Comparison of ENCODE assay signal across 1 cellular context in the genomic region with DNA sequence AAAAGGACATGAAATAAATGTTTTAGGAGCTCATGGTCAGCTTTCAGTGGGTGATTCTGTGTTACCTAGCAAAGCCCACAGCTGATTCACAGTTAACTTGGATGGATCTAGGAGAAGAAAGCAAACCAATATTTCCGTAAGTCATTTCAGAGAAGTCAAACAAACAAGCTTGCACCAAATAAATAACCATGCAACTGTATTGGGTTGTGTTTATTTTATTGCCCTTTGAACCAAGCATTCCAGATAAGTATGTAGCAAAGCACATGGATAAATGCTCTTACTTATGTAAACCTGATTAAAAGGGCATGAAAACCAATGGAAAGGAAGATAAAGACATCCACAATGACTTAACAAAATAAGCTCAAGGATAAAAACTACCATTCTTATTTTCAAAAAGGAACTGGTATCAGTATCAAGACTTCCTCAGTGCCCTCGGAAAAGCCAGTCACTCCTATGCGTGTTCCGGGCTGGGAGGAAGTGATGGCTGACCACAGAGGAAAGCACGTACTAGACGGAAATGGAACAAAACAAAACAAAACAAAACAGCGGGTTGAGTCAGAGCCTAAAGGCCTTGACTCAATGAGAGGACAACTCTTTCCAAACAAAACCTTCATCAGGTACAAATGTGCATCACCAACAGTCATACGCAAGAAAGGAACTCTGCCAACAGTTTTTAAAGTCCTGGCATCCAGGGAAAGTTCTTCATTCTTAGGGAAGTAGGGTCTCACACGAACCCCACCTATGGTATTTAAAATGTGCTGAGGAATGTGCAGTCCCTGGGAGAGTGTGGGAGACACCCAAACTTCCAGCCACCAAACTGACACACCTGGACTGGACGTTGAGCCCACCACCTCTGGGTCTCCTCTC.
A peak's percentile ranks its signal among the peaks of the same experiment; 100 is the strongest.
TF ChIP-seq lines count a peak whose summit lies in the region.

No MANE protein-coding gene starts in this region.

TF ChIP-seq in K562, 482 proteins besides CTCF, POLR2A, EP300 and RAD21 (continued from another document and continues in another):
- TF ChIP-seq, protein P1, sequence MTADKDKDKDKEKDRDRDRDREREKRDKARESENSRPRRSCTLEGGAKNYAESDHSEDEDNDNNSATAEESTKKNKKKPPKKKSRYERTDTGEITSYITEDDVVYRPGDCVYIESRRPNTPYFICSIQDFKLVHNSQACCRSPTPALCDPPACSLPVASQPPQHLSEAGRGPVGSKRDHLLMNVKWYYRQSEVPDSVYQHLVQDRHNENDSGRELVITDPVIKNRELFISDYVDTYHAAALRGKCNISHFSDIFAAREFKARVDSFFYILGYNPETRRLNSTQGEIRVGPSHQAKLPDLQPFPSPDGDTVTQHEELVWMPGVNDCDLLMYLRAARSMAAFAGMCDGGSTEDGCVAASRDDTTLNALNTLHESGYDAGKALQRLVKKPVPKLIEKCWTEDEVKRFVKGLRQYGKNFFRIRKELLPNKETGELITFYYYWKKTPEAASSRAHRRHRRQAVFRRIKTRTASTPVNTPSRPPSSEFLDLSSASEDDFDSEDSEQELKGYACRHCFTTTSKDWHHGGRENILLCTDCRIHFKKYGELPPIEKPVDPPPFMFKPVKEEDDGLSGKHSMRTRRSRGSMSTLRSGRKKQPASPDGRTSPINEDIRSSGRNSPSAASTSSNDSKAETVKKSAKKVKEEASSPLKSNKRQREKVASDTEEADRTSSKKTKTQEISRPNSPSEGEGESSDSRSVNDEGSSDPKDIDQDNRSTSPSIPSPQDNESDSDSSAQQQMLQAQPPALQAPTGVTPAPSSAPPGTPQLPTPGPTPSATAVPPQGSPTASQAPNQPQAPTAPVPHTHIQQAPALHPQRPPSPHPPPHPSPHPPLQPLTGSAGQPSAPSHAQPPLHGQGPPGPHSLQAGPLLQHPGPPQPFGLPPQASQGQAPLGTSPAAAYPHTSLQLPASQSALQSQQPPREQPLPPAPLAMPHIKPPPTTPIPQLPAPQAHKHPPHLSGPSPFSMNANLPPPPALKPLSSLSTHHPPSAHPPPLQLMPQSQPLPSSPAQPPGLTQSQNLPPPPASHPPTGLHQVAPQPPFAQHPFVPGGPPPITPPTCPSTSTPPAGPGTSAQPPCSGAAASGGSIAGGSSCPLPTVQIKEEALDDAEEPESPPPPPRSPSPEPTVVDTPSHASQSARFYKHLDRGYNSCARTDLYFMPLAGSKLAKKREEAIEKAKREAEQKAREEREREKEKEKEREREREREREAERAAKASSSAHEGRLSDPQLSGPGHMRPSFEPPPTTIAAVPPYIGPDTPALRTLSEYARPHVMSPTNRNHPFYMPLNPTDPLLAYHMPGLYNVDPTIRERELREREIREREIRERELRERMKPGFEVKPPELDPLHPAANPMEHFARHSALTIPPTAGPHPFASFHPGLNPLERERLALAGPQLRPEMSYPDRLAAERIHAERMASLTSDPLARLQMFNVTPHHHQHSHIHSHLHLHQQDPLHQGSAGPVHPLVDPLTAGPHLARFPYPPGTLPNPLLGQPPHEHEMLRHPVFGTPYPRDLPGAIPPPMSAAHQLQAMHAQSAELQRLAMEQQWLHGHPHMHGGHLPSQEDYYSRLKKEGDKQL (CRISPR knock-in tag; IDR thresholded peaks at IDR 0.05; ENCODE audit: borderline replicate concordance), result no peak
- TF ChIP-seq ELF1 (tag; IDR thresholded peaks at IDR 0.05) (peak; percentile 53; the same call in 1 of the 2 replicates), DACH1 (IDR thresholded peaks at IDR 0.05; ENCODE audit: partially characterized antibody) (no peak), RBM34 (IDR thresholded peaks at IDR 0.05; ENCODE audit: borderline replicate concordance, insufficient read depth, low read length) (no peak), ZC3H4 (CRISPR knock-in tag; IDR thresholded peaks at IDR 0.05; ENCODE audit: borderline replicate concordance) (no peak), SPI1 (IDR thresholded peaks at IDR 0.05; ENCODE audit: borderline replicate concordance, low read depth, low read length) (peak; percentile 95), PTBP1 (IDR thresholded peaks at IDR 0.05; ENCODE audit: low read depth, low read length) (no peak), HIVEP1 (CRISPR knock-in tag; IDR thresholded peaks at IDR 0.05) (no peak), DPF2 (IDR thresholded peaks at IDR 0.05) (peak; percentile 71), NCOA2 (IDR thresholded peaks at IDR 0.05; ENCODE audit: partially characterized antibody in 2 of 2) (no peak), JUND (IDR thresholded peaks at IDR 0.05; ENCODE audit: borderline replicate concordance, low read depth, low read length) (no peak), JUND (tag; IDR thresholded peaks at IDR 0.05; ENCODE audit: borderline replicate concordance, low read depth, low read length) (peak; percentile 45; the same call in 2 of the 3 replicates), ZNF395 (CRISPR knock-in tag; IDR thresholded peaks at IDR 0.05) (peak; percentile 55; the same call in 1 of the 2 replicates), ZNF76 (CRISPR knock-in tag; IDR thresholded peaks at IDR 0.05; ENCODE audit: borderline replicate concordance) (no peak), SIN3A (IDR thresholded peaks at IDR 0.05; ENCODE audit: borderline replicate concordance in 2 of 2, control insufficient read depth in 1 of 2, low read depth in 2 of 2, low read length in 2 of 2) (no peak), NCOR1 (IDR thresholded peaks at IDR 0.05) (0 out of 2 replicates have a peak, but pooled peaks have one; percentile 10), ZNF408 (CRISPR knock-in tag; IDR thresholded peaks at IDR 0.05; ENCODE audit: low read depth) (no peak), MNT (conservative IDR thresholded peaks at IDR 0.05) (peak in 1 of 2 experiments; percentile 27; a peak in 1 of 4 replicates), SMAD2 (IDR thresholded peaks at IDR 0.05; ENCODE audit: low read depth, low read length) (no peak), CTBP1 (IDR thresholded peaks at IDR 0.05; ENCODE audit: borderline replicate concordance) (0 out of 2 replicates have a peak, but pooled peaks have one; percentile 26), SREBF2 (CRISPR knock-in tag; IDR thresholded peaks at IDR 0.05) (no peak), SAP30 (IDR thresholded peaks at IDR 0.05; ENCODE audit: borderline replicate concordance, insufficient read depth, low read depth, low read length, poor library complexity, severe bottlenecking) (no peak), SIX5 (IDR thresholded peaks at IDR 0.05; ENCODE audit: borderline replicate concordance in 1 of 2, insufficient read depth in 1 of 2, low read depth in 1 of 2, low read length in 2 of 2) (no peak), ZFP91 (CRISPR knock-in tag; IDR thresholded peaks at IDR 0.05) (no peak), CBFB (CRISPR knock-in tag; IDR thresholded peaks at IDR 0.05) (no peak), NFE2 (IDR thresholded peaks at IDR 0.05; ENCODE audit: low read depth) (peak; percentile 68), ZZZ3 (IDR thresholded peaks at IDR 0.05) (no peak), CHD1 (IDR thresholded peaks at IDR 0.05; ENCODE audit: low read length) (no peak), ZNF668 (CRISPR knock-in tag; IDR thresholded peaks at IDR 0.05) (no peak), MTA1 (IDR thresholded peaks at IDR 0.05; ENCODE audit: borderline replicate concordance) (no peak), EGR1 (conservative IDR thresholded peaks at IDR 0.05) (no peak), ZNF146 (CRISPR knock-in tag; IDR thresholded peaks at IDR 0.05; ENCODE audit: unreplicated experiment) (no peak), ZKSCAN8 (CRISPR knock-in tag; IDR thresholded peaks at IDR 0.05) (peak; percentile 82), NONO (IDR thresholded peaks at IDR 0.05; ENCODE audit: low read depth in 2 of 2, low read length in 1 of 2) (no peak), MAZ (CRISPR knock-in tag; conservative IDR thresholded peaks at IDR 0.05 in 1 of 2, IDR thresholded peaks at IDR 0.05 in 1 of 2) (no peak), NEUROD1 (IDR thresholded peaks at IDR 0.05; ENCODE audit: borderline replicate concordance, low read depth, low read length, partially characterized antibody) (peak; percentile 30), TOE1 (IDR thresholded peaks at IDR 0.05; ENCODE audit: borderline replicate concordance) (no peak), TOE1 (CRISPR knock-in tag; IDR thresholded peaks at IDR 0.05; ENCODE audit: borderline replicate concordance, low read depth) (no peak), HCFC1 (IDR thresholded peaks at IDR 0.05; ENCODE audit: low read depth, low read length) (0 out of 2 replicates have a peak, but pooled peaks have one; percentile 10), MAFF (IDR thresholded peaks at IDR 0.05; ENCODE audit: low read length) (peak; percentile 69; the same call in 1 of the 2 replicates), GABPB2 (CRISPR knock-in tag; conservative IDR thresholded peaks at IDR 0.05) (no peak), MEIS2 (IDR thresholded peaks at IDR 0.05; ENCODE audit: partially characterized antibody) (no peak), RBM25 (IDR thresholded peaks at IDR 0.05; ENCODE audit: low read depth, low read length, severe bottlenecking) (no peak), NR2C2 (CRISPR knock-in tag; IDR thresholded peaks at IDR 0.05) (no peak), NR2C2 (tag; IDR thresholded peaks at IDR 0.05) (peak; percentile 85), PTRF (tag; IDR thresholded peaks at IDR 0.05) (0 out of 2 replicates have a peak, but pooled peaks have one; percentile 3), ZNF175 (CRISPR knock-in tag; IDR thresholded peaks at IDR 0.05; ENCODE audit: low read depth) (peak; percentile 79; the same call in 1 of the 2 replicates), ZSCAN32 (CRISPR knock-in tag; IDR thresholded peaks at IDR 0.05) (no peak), ELF2 (CRISPR knock-in tag; IDR thresholded peaks at IDR 0.05) (no peak), TCF3 (CRISPR knock-in tag; IDR thresholded peaks at IDR 0.05) (peak; percentile 14; the same call in 1 of the 2 replicates), GTF2A2 (tag; IDR thresholded peaks at IDR 0.05) (no peak)
- TF ChIP-seq, protein P2, sequence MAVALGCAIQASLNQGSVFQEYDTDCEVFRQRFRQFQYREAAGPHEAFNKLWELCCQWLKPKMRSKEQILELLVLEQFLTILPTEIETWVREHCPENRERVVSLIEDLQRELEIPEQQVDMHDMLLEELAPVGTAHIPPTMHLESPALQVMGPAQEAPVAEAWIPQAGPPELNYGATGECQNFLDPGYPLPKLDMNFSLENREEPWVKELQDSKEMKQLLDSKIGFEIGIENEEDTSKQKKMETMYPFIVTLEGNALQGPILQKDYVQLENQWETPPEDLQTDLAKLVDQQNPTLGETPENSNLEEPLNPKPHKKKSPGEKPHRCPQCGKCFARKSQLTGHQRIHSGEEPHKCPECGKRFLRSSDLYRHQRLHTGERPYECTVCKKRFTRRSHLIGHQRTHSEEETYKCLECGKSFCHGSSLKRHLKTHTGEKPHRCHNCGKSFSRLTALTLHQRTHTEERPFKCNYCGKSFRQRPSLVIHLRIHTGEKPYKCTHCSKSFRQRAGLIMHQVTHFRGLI (CRISPR knock-in tag; IDR thresholded peaks at IDR 0.05), result 0 out of 2 replicates have a peak, but pooled peaks have one; percentile 12
- TF ChIP-seq, protein P3, sequence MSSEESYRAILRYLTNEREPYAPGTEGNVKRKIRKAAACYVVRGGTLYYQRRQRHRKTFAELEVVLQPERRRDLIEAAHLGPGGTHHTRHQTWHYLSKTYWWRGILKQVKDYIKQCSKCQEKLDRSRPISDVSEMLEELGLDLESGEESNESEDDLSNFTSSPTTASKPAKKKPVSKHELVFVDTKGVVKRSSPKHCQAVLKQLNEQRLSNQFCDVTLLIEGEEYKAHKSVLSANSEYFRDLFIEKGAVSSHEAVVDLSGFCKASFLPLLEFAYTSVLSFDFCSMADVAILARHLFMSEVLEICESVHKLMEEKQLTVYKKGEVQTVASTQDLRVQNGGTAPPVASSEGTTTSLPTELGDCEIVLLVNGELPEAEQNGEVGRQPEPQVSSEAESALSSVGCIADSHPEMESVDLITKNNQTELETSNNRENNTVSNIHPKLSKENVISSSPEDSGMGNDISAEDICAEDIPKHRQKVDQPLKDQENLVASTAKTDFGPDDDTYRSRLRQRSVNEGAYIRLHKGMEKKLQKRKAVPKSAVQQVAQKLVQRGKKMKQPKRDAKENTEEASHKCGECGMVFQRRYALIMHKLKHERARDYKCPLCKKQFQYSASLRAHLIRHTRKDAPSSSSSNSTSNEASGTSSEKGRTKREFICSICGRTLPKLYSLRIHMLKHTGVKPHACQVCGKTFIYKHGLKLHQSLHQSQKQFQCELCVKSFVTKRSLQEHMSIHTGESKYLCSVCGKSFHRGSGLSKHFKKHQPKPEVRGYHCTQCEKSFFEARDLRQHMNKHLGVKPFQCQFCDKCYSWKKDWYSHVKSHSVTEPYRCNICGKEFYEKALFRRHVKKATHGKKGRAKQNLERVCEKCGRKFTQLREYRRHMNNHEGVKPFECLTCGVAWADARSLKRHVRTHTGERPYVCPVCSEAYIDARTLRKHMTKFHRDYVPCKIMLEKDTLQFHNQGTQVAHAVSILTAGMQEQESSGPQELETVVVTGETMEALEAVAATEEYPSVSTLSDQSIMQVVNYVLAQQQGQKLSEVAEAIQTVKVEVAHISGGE (CRISPR knock-in tag; IDR thresholded peaks at IDR 0.05), result peak in 1 of 3 experiments; percentile 68; a peak in 2 of 6 replicates
